In the genomic region with DNA sequence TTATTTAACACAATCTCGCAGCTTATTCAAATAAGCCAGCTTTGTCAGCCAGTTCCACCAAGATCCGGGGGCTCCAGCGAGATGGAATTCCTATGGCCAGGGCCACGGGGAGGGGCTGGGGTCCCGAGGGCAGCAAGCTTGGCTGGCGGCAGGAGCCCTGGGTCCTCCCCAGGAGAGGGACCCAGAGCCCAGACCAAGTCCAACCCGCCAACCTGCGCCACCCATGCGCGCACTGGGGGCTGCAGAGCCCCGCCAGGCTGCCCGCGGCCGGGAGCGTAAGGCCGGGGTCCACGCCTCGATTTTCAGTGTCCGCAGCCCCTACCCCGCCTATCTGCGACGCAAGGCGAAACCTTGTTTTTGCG, we compare ENCODE assay signal across 1 cellular context.
TF ChIP-seq lines count a peak whose summit lies in the region.

No MANE protein-coding gene starts in this region.

TF ChIP-seq in GM23338, 12 proteins besides CTCF, POLR2A, EP300 and RAD21:
- TF ChIP-seq ZNF462 (CRISPR knock-in tag; IDR thresholded peaks at IDR 0.05) (no peak), POLR2AphosphoS5 (IDR thresholded peaks at IDR 0.05; ENCODE audit: low read depth) (no peak), EZH2 (IDR thresholded peaks at IDR 0.05; ENCODE audit: low read depth, unreplicated experiment) (no peak), ZNF114 (CRISPR knock-in tag; IDR thresholded peaks at IDR 0.05) (no peak), CREB1 (CRISPR knock-in tag; IDR thresholded peaks at IDR 0.05; ENCODE audit: low read depth) (no peak), ETS1 (IDR thresholded peaks at IDR 0.05) (no peak), ZNF331 (CRISPR knock-in tag; IDR thresholded peaks at IDR 0.05; ENCODE audit: low read depth) (no peak), EZH2phosphoT487 (IDR thresholded peaks at IDR 0.05; ENCODE audit: unreplicated experiment) (no peak), STAT1 (IDR thresholded peaks at IDR 0.05; ENCODE audit: unreplicated experiment) (no peak), NANOG (IDR thresholded peaks at IDR 0.05; ENCODE audit: borderline replicate concordance) (no peak), JUNB (IDR thresholded peaks at IDR 0.05; ENCODE audit: unreplicated experiment) (no peak)
- TF ChIP-seq, protein P1, sequence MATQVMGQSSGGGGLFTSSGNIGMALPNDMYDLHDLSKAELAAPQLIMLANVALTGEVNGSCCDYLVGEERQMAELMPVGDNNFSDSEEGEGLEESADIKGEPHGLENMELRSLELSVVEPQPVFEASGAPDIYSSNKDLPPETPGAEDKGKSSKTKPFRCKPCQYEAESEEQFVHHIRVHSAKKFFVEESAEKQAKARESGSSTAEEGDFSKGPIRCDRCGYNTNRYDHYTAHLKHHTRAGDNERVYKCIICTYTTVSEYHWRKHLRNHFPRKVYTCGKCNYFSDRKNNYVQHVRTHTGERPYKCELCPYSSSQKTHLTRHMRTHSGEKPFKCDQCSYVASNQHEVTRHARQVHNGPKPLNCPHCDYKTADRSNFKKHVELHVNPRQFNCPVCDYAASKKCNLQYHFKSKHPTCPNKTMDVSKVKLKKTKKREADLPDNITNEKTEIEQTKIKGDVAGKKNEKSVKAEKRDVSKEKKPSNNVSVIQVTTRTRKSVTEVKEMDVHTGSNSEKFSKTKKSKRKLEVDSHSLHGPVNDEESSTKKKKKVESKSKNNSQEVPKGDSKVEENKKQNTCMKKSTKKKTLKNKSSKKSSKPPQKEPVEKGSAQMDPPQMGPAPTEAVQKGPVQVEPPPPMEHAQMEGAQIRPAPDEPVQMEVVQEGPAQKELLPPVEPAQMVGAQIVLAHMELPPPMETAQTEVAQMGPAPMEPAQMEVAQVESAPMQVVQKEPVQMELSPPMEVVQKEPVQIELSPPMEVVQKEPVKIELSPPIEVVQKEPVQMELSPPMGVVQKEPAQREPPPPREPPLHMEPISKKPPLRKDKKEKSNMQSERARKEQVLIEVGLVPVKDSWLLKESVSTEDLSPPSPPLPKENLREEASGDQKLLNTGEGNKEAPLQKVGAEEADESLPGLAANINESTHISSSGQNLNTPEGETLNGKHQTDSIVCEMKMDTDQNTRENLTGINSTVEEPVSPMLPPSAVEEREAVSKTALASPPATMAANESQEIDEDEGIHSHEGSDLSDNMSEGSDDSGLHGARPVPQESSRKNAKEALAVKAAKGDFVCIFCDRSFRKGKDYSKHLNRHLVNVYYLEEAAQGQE (IDR thresholded peaks at IDR 0.05; ENCODE audit: unreplicated experiment) = no peak
TF ChIP-seq in GM23338: peak in this region for 0.
